ENCODE assay signal across 2 cellular contexts in the genomic region with DNA sequence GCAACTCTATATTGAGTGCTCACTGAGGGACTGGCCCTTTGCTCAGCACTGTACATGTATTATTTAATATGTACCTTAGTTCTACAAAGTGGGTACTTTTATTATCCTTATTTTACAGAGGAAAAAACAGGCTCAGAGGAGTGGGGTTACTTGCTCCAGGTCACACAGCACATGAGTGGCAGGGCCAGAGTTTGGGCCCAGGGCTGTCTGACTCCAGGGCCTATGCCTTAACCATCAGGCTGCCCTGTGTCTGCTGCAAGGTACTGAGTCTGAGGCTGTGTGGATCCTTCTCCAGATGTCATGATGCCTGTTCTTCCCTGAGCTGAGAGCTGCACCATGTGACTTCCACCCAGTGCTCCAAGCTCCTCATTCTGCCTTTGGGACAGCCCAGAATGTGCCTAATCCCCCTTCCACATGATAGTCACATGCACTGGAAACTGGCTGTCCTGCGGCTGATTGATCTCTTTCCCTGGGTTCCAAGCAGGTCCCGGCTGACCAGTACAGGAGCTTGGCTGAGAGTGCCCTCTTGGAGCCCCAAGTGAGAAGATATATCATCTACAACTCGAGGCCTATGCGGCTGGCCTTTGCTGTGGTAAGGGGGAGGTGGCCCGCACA.
A peak's percentile ranks its signal among the peaks of the same experiment; 100 is the strongest.
TF ChIP-seq lines count a peak whose summit lies in the region.

No MANE protein-coding gene starts in this region.

TF ChIP-seq in HepG2, 621 proteins besides CTCF, POLR2A, EP300 and RAD21:
- TF ChIP-seq AGO2 (optimal IDR thresholded peaks at IDR 0.05; ENCODE audit: low read depth, low read length) (no peak), ZNF768 (CRISPR knock-in tag; IDR thresholded peaks at IDR 0.05) (peak; percentile 82)
TF ChIP-seq in HepG2: peak in this region for 1.

TF ChIP-seq in GM12891, 5 proteins besides CTCF, POLR2A, EP300 and RAD21:
- TF ChIP-seq POLR2AphosphoS5 (IDR thresholded peaks at IDR 0.05; ENCODE audit: low read depth, low read length) (no peak), TAF1 (IDR thresholded peaks at IDR 0.05; ENCODE audit: low read depth, low read length) (no peak), POU2F2 (IDR thresholded peaks at IDR 0.05; ENCODE audit: low read depth, low read length) (no peak), SPI1 (IDR thresholded peaks at IDR 0.05; ENCODE audit: low read depth, low read length) (no peak), PAX5 (IDR thresholded peaks at IDR 0.05; ENCODE audit: insufficient read depth, low read length, severe bottlenecking) (no peak)
TF ChIP-seq in GM12891: peak in this region for 0.
